Comparison of ENCODE assay signal across 8 cellular contexts in the genomic region with DNA sequence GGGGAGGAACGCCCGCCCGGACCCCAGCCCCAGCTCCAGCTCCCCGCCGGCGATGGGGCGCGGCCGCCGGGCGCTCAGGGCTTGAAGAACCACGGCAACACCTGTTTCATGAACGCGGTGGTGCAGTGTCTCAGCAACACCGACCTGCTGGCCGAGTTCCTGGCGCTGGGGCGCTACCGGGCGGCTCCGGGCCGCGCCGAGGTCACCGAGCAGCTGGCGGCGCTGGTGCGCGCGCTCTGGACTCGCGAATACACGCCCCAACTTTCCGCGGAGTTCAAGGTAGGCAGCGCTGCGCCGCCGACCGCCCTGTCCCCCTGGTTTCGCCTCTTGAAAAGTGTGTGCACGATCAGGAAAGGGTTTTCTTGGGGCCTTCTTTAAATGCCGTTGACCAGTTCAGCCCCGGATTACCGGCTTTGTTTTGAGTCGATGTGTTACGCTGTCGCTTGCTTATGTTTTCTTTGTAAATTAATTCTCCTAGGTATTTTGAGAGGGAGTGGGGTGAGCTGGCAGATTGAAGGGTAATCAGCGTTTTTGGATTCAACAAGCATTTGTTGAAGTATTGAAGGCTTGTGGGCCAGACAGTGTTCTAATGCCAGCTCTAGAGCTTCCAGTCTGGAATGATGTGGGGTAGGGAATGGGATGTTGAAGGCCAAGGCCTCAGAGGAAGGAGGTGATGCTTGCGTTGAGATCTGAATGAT. TPM values are rescaled to one million over a fixed set of nuclear protein-coding genes. Genes with fewer than 3 reads are reported as not detected.
DNase-seq lines count a peak whose midpoint lies in the region; ATAC-seq and TF ChIP-seq lines count a peak whose summit lies in the region.

No MANE protein-coding gene starts in this region.

- peak overlapping the region; percentile 7 for H3K4me3 ChIP-seq in fibroblast of mammary gland (ENCODE audit: control insufficient read depth, low read depth, low read length)
- H3K4me3 ChIP-seq in neutrophil (ENCODE audit: low read depth in 1 of 2, low read length in 1 of 2) = peak overlapping the region; percentile 43 to 51

- no peaks in the 10 kb centered on the region for H3K36me3 Mint-ChIP-seq in activated CD4-positive, alpha-beta memory T cell treated with anti-CD3 and anti-CD28 coated beads, Interleukin-2, amount 10 ng/mL, durations not matched to agents 7 days and 5 days (ENCODE audit: low read depth)

- H3K4me3 Mint-ChIP-seq in activated CD4-positive, alpha-beta memory T cell treated with anti-CD3 and anti-CD28 coated beads, Interleukin-2, amount 10 ng/mL, durations not matched to agents 7 days and 5 days = peak overlapping the region; percentile 38

- H3K27me3 ChIP-seq in neutrophil = peaks cover 96% of the 10 kb centered on the region

- no peak overlapping the region for H3K27ac Mint-ChIP-seq in activated CD4-positive, alpha-beta memory T cell treated with anti-CD3 and anti-CD28 coated beads, Interleukin-2, amount 10 ng/mL, durations not matched to agents 7 days and 5 days

- POLR2A ChIA-PET in activated CD4-positive, alpha-beta memory T cell treated with anti-CD3 and anti-CD28 coated beads, Interleukin-2, amount 10 ng/mL, durations not matched to agents 7 days and 5 days (lab: Charles Lee) = interaction anchor here (0.6 kb wide), 1 partner anchor 1437 kb away, joined by 3 read pairs; no protein-coding TSS in a partner anchor

- peaks cover 14% of the 10 kb centered on the region for H3K4me1 Mint-ChIP-seq in activated CD4-positive, alpha-beta memory T cell treated with anti-CD3 and anti-CD28 coated beads, Interleukin-2, amount 10 ng/mL, durations not matched to agents 7 days and 5 days

- TF ChIP-seq CTCF in fibroblast of mammary gland (conservative IDR thresholded peaks at IDR 0.05; ENCODE audit: control insufficient read depth, insufficient read depth, low read depth, low read length) (no peak), neutrophil (IDR thresholded peaks at IDR 0.05) (no peak)

- H3K27ac ChIP-seq in neutrophil = no peak overlapping the region

- no peaks in the 10 kb centered on the region for H3K36me3 ChIP-seq in neutrophil

- ATAC-seq in GM19455 (IDR thresholded peaks at IDR 0.05; ENCODE audit: unreplicated experiment) = no peak

- no peaks in the 10 kb centered on the region for H3K9me3 ChIP-seq in neutrophil

- H3K4me1 ChIP-seq in neutrophil (ENCODE audit: control insufficient read depth in 1 of 2, insufficient read depth in 1 of 2, low read depth in 1 of 2, low read length in 1 of 2) = peaks cover 18% of the 10 kb centered on the region in 2 experiments

- H3K9me3 Mint-ChIP-seq in activated CD4-positive, alpha-beta memory T cell treated with anti-CD3 and anti-CD28 coated beads, Interleukin-2, amount 10 ng/mL, durations not matched to agents 7 days and 5 days = no peaks in the 10 kb centered on the region

- DNase-seq in EL (peak; percentile 31), HuH-7 (ENCODE audit: low spot score) (peak; percentile 21), fibroblast of mammary gland (ENCODE audit: low read depth) (peak; percentile 6), midbrain (lab: John Stamatoyannopoulos, UW) (no peak), SHP77 treated with DMSO at 0.1 percent for 48 hours (lab: John Stamatoyannopoulos, UW) (no peak)
- DNase-seq in activated CD4-positive, alpha-beta memory T cell treated with anti-CD3 and anti-CD28 coated beads, Interleukin-2, amount 10 ng/mL, durations not matched to agents 7 days and 5 days = peak; percentile 24

- H3K27me3 Mint-ChIP-seq in activated CD4-positive, alpha-beta memory T cell treated with anti-CD3 and anti-CD28 coated beads, Interleukin-2, amount 10 ng/mL, durations not matched to agents 7 days and 5 days = peaks cover 52% of the 10 kb centered on the region

- CTCF ChIA-PET in activated CD4-positive, alpha-beta memory T cell treated with anti-CD3 and anti-CD28 coated beads, Interleukin-2, amount 10 ng/mL, durations not matched to agents 7 days and 5 days (lab: Charles Lee) = no interaction called here

RNA-seq across cellular contexts. Expression of gene USP43, which starts 0.7 kb away (rescaled TPM):
- under 1 TPM; 0.25 to 0.30 TPM for total RNA-seq in activated CD4-positive, alpha-beta memory T cell treated with anti-CD3 and anti-CD28 coated beads, Interleukin-2, amount 10 ng/mL, durations not matched to agents 7 days and 5 days

Comparison
In these comparisons a context has a peak if more than half of its experiments do, and no peak if none do; other contexts are left out.
1. DNase-seq: peak in EL (single experiment), HuH-7 (single experiment), activated CD4-positive, alpha-beta memory T cell treated with anti-CD3 and anti-CD28 coated beads, Interleukin-2, amount 10 ng/mL, durations not matched to agents 7 days and 5 days (single experiment) and fibroblast of mammary gland (single experiment); none in midbrain (single experiment) and SHP77 treated with DMSO at 0.1 percent for 48 hours (single experiment).